Comparison of ENCODE assay signal across 19 cellular contexts in the genomic region with DNA sequence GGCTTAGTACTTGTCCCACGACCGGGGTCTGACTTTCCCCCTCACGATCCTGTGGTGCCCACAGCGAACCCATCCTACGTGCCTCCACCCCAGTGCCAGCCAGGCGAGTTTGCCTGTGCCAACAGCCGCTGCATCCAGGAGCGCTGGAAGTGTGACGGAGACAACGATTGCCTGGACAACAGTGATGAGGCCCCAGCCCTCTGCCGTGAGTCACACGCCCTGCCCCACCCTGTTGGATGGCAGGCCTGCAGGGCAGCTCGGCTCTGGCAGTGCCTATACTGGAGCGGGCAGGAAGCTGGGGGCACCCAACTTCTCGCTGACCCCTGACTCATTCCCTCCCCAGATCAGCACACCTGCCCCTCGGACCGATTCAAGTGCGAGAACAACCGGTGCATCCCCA. TPM values are rescaled to one million over a fixed set of nuclear protein-coding genes. Genes with fewer than 3 reads are reported as not detected.
DNase-seq lines count a peak whose midpoint lies in the region; ATAC-seq and TF ChIP-seq lines count a peak whose summit lies in the region.
"Had no signal": no experiment of that assay in that cellular context is flagged by ENCODE, and none has a peak within 500 bp of the region (broad histone marks: within the 10 kb centered on the region; RNA-seq: fewer than 3 reads in every experiment).

No MANE protein-coding gene starts in this region.

- CTCF ChIA-PET in HEK293 (lab: Yijun Ruan, JAX), result interaction anchor here (0.8 to 1.8 kb wide), 3 partner anchors 9 to 42 kb away, joined by 3 to 7 read pairs (median 4); no protein-coding TSS in a partner anchor

- DNase-seq in A172 (ENCODE audit: low spot score) (peak; percentile 93), SW480 (ENCODE audit: low spot score) (peak; percentile 81), left colon (peak in 1 of 2 donors; percentile 70), amygdala (lab: John Stamatoyannopoulos, UW) (no peak), HCEC 1CT (no peak), substantia nigra (lab: John Stamatoyannopoulos, UW) (no peak)
- no peak for DNase-seq in stimulated activated CD4-positive, alpha-beta T cell treated with anti-CD3 and anti-CD28 coated beads, Interleukin-2, amount 100 ng/mL, for 48 hours
- DNase-seq: activated CD4-positive, alpha-beta T cell treated with anti-CD3 and anti-CD28 coated beads for 48 hours; activated naive CD4-positive, alpha-beta T cell treated with anti-CD3 and anti-CD28 coated beads for 36 hours; COR-L47; left cardiac atrium; MV-4-11; NCI-H2107; SHP77 had no signal

- intact Hi-C loops in left colon (cut with DNase I, micrococcal nuclease), result no loop called here

- peak; percentile 98 for ATAC-seq in left colon
- ATAC-seq: left cardiac atrium; stimulated activated effector memory CD8-positive, alpha-beta T cell treated with anti-CD3 and anti-CD28 coated beads, Interleukin-12 subunit alpha, Interleukin-12 subunit beta, amount 100 ng/mL, for 72 hours had no signal

- POLR2A ChIA-PET in HEK293 (lab: Yijun Ruan, JAX), result no interaction called here

- H3K27ac ChIP-seq in HEK293 (ENCODE audit: extremely low read depth, low read depth, low read length) (no peak overlapping the region), substantia nigra (ENCODE audit: low read depth, low read length, poor library complexity, severe bottlenecking) (no peak overlapping the region)
- H3K27ac ChIP-seq: cardiac muscle cell, ovary had no signal

- H3K4me1 ChIP-seq in HEK293 (ENCODE audit: control insufficient read depth, insufficient read depth, low read length), result no peaks in the 10 kb centered on the region

- no peaks in the 10 kb centered on the region for H3K9me3 ChIP-seq in HEK293 (ENCODE audit: control insufficient read depth, insufficient read depth, low read depth, low read length)
- H3K9me3 ChIP-seq: ovary had no signal

- H3K4me3 ChIP-seq in HEK293 (ENCODE audit: low read depth, low read length), result no peak overlapping the region
- H3K4me3 ChIP-seq: cardiac muscle cell, ovary, skin epidermis had no signal

- H3K36me3 ChIP-seq in HEK293 (ENCODE audit: control insufficient read depth in 2 of 2, insufficient read depth in 1 of 2, low read length in 2 of 2), result peaks cover 4 to 91% of the 10 kb centered on the region in 2 experiments; a peak in 2 of 3 replicates
- H3K36me3 ChIP-seq: ovary had no signal

- no peak for TF ChIP-seq CTCF in HEK293 (tag by site-specific recombination; IDR thresholded peaks at IDR 0.05)

TF ChIP-seq in HEK293, 187 proteins besides CTCF, POLR2A, EP300 and RAD21:
- TF ChIP-seq ZNF23 (tag by site-specific recombination; IDR thresholded peaks at IDR 0.05; ENCODE audit: borderline replicate concordance), result no peak
- TF ChIP-seq ZNF544 (tag by site-specific recombination; IDR thresholded peaks at IDR 0.05), result no peak
- TF ChIP-seq MZF1 (tag by site-specific recombination; IDR thresholded peaks at IDR 0.05; ENCODE audit: borderline replicate concordance), result no peak
- 0 out of 2 replicates have a peak, but pooled peaks have one; percentile 26 for TF ChIP-seq KLF1 (tag by site-specific recombination; IDR thresholded peaks at IDR 0.05)

RNA-seq across cellular contexts. Expression of a gene that starts 18.3 kb away (rescaled TPM):
- total RNA-seq in A172 (2014; rRNA removed; shearing (Covaris generic)), result not detected in 2 replicates
- not detected for total RNA-seq in left colon
- total RNA-seq: activated naive CD4-positive, alpha-beta T cell treated with anti-CD3 and anti-CD28 coated beads for 36 hours; cardiac muscle cell; left cardiac atrium; ovary had no signal

RNA-seq across cellular contexts. Expression of a gene that starts 37.5 kb away (rescaled TPM):
- 34.1 and 35.5 TPM in 2 replicates for total RNA-seq in A172 (2014; rRNA removed; shearing (Covaris generic))
- total RNA-seq in left colon, result 100 to 1,000 TPM; 117 to 119 TPM

RNA-seq across cellular contexts. Expression of a gene that starts 50.9 kb away (rescaled TPM):
- 5.3 and 5.8 TPM in 2 replicates for total RNA-seq in A172 (2014; rRNA removed; shearing (Covaris generic))
- total RNA-seq in left colon, result not detected

RNA-seq across cellular contexts. Expression of a gene that starts 54.6 kb away (rescaled TPM):
- total RNA-seq in A172 (2014; rRNA removed; shearing (Covaris generic)), result 15.2 and 18.4 TPM in 2 replicates
- 100 to 1,000 TPM; 182 to 214 TPM for total RNA-seq in left colon

Comparison
In these comparisons a context has a peak if more than half of its experiments do, and no peak if none do; other contexts are left out.
1. DNase-seq: peak in A172 (single experiment) and SW480 (single experiment); none in amygdala (0 of 56), HCEC 1CT (single experiment), stimulated activated CD4-positive, alpha-beta T cell treated with anti-CD3 and anti-CD28 coated beads, Interleukin-2, amount 100 ng/mL, for 48 hours (0 of 2) and substantia nigra (0 of 49).